8 cellular contexts compared by ENCODE assay signal in the genomic region with DNA sequence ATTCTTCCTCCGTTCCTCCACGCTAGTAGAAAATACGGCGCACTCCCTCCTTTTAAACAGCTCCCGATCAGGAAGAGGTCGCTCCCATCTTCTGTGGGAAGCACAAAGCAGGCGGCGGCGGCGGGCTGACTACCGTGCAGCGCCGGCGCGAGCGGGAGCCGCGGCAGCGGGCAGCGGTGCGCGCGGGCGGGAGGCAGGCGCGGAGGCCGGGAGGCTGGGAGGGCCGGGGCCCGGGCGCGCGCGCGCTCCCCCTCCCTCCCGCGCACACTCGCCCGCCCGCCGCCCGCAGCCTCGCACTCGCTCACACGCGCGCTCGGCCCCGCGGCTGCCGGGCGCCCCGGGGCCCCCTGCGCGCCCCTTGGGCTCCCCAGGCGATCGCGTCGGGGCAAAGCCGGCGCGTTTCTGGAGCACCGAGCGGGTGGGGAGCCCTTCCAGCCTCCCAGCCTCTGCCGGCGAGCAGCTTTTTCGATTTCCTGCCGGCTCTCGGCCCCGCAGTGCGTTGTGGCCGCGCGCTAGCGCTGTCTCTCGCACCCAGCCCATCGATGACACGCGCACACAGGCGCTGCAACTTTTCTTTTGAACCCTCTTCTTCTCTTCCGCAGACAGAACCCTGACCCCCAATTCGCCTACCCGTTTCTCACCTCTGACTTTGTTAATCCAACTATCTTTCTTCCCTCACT. TPM values are rescaled to one million over a fixed set of nuclear protein-coding genes. Genes with fewer than 3 reads are reported as not detected.
DNase-seq lines count a peak whose midpoint lies in the region; ATAC-seq and TF ChIP-seq lines count a peak whose summit lies in the region.

A gene (minus strand): TSS at position 165 of the 680 bp plus-strand sequence.

- no peak within 1 kb of the TSS for H3K27ac ChIP-seq in CD4-positive, CD25-positive, alpha-beta regulatory T cell (ENCODE audit: insufficient read depth, low read length, poor library complexity, severe bottlenecking)
- peak within 1 kb of the TSS; percentile 26 for H3K27ac ChIP-seq in OCI-LY7 (ENCODE audit: low read depth, low read length, poor library complexity, severe bottlenecking)
- peak within 1 kb of the TSS; percentile 74 to 91 for H3K27ac ChIP-seq in lung (ENCODE audit: low read depth in 1 of 2, low read length in 1 of 2)
- peak within 1 kb of the TSS; percentile 21 for H3K27ac ChIP-seq in subcutaneous abdominal adipose tissue (ENCODE audit: low read depth, low read length)

- POLR2A ChIA-PET in OCI-LY7 (lab: Charles Lee), result interaction anchor here (0.5 to 1.0 kb wide), 4 partner anchors 87 to 213 kb away, joined by 3 to 5 read pairs (median 4); no protein-coding TSS in a partner anchor

- peak within 1 kb of the TSS; percentile 73 to 87 (median 86) for H3K4me3 Mint-ChIP-seq in CD4-positive, CD25-positive, alpha-beta regulatory T cell
- peak within 1 kb of the TSS; percentile 98 for H3K4me3 Mint-ChIP-seq in dendritic cell treated with granulocyte-macrophage colony-stimulating factor and Interleukin-4, amounts not matched to agents 40 ng/mL and 50 ng/mL, for 4 days

- H3K9me3 Mint-ChIP-seq in CD4-positive, CD25-positive, alpha-beta regulatory T cell, result peaks cover 0 to 6% (median 2%) of the 10 kb centered on the region in 7 donors
- no peaks in the 10 kb centered on the region for H3K9me3 Mint-ChIP-seq in dendritic cell treated with granulocyte-macrophage colony-stimulating factor and Interleukin-4, amounts not matched to agents 40 ng/mL and 50 ng/mL, for 4 days

- DNase-seq in CD4-positive, CD25-positive, alpha-beta regulatory T cell, result peak in 1 of 3 donors; percentile 28
- DNase-seq in OCI-LY7 (ENCODE audit: low spot score), result peak; percentile 44
- no peak for DNase-seq in lung (ENCODE audit: low spot score)
- no peak for DNase-seq in kidney glomerular epithelial cell (lab: John Stamatoyannopoulos, UW)

- ATAC-seq in CD4-positive, CD25-positive, alpha-beta regulatory T cell (ENCODE audit: low read depth in 2 of 2), result no peak
- ATAC-seq in GM21360 (IDR thresholded peaks at IDR 0.05; ENCODE audit: unreplicated experiment) (peak; percentile 44), lung (ENCODE audit: insufficient read depth, low FRiP score) (peak; percentile 31), GM21526 (IDR thresholded peaks at IDR 0.05; ENCODE audit: low FRiP score, unreplicated experiment) (no peak)

- H3K27me3 ChIP-seq in CD4-positive, CD25-positive, alpha-beta regulatory T cell (ENCODE audit: control insufficient read depth, insufficient read depth, low read length), result peaks cover 6% of the 10 kb centered on the region
- H3K27me3 ChIP-seq in lung (ENCODE audit: control insufficient read depth, insufficient read depth) (no peaks in the 10 kb centered on the region), subcutaneous abdominal adipose tissue (ENCODE audit: control insufficient read depth in 5 of 5, insufficient read depth in 4 of 5, low read length in 5 of 5) (peaks cover 0 to 4% (median 0%) of the 10 kb centered on the region in 5 donors)

- H2AFZ ChIP-seq in OCI-LY7 (ENCODE audit: low read length), result peak within 1 kb of the TSS; percentile 51

- peaks cover 29% of the 10 kb centered on the region for H3K27me3 Mint-ChIP-seq in CD4-positive, CD25-positive, alpha-beta regulatory T cell
- H3K27me3 Mint-ChIP-seq in dendritic cell treated with granulocyte-macrophage colony-stimulating factor and Interleukin-4, amounts not matched to agents 40 ng/mL and 50 ng/mL, for 4 days, result no peaks in the 10 kb centered on the region

- no peaks in the 10 kb centered on the region for H4K20me1 ChIP-seq in OCI-LY7 (ENCODE audit: insufficient read depth, low read length)

- H3K36me3 ChIP-seq in CD4-positive, CD25-positive, alpha-beta regulatory T cell (ENCODE audit: control insufficient read depth, insufficient read depth, low read length), result no peaks in the 10 kb centered on the region
- H3K36me3 ChIP-seq in OCI-LY7 (ENCODE audit: insufficient read depth, low read length) (no peaks in the 10 kb centered on the region), lung (ENCODE audit: control insufficient read depth in 2 of 2, insufficient read depth in 2 of 2, low read length in 2 of 2) (no peaks in the 10 kb centered on the region), subcutaneous abdominal adipose tissue (ENCODE audit: control insufficient read depth in 5 of 5, insufficient read depth in 5 of 5, low read length in 5 of 5) (no peaks in the 10 kb centered on the region)

- 0 to 2% methylated on average over 40 to 81 of the region's 82 CpGs for WGBS in lung, 2 donors

- TF ChIP-seq CTCF in OCI-LY7 (conservative IDR thresholded peaks at IDR 0.05; ENCODE audit: low read length), result no peak
- TF ChIP-seq CTCF in lung (IDR thresholded peaks at IDR 0.05; ENCODE audit: control extremely low read depth, extremely low read depth), result no peak

- intact Hi-C loops in OCI-LY7 (cut with micrococcal nuclease; ENCODE audit: unreplicated experiment), result no loop called here
- intact Hi-C loops in dendritic cell treated with granulocyte-macrophage colony-stimulating factor and Interleukin-4, amounts not matched to agents 40 ng/mL and 50 ng/mL, for 4 days (cut with micrococcal nuclease), result loop anchor here (5.0 kb wide), 2 partner anchors 60 to 540 kb away; no protein-coding TSS in a partner anchor

- H3K4me1 ChIP-seq in CD4-positive, CD25-positive, alpha-beta regulatory T cell (ENCODE audit: control insufficient read depth, insufficient read depth, low read length, poor library complexity, severe bottlenecking), result no peaks in the 10 kb centered on the region
- H3K4me1 ChIP-seq in OCI-LY7 (ENCODE audit: insufficient read depth, low read length, poor library complexity, severe bottlenecking), result peaks cover 35% of the 10 kb centered on the region
- peaks cover 0 to 8% of the 10 kb centered on the region in 2 donors for H3K4me1 ChIP-seq in lung (ENCODE audit: control insufficient read depth in 2 of 2, insufficient read depth in 2 of 2, low read length in 2 of 2)
- peaks cover 0 to 25% (median 21%) of the 10 kb centered on the region in 5 donors for H3K4me1 ChIP-seq in subcutaneous abdominal adipose tissue (ENCODE audit: control insufficient read depth in 5 of 5, insufficient read depth in 5 of 5, low read length in 5 of 5)

- H3K9ac ChIP-seq in subcutaneous abdominal adipose tissue (ENCODE audit: low read length in 5 of 5), result peak within 1 kb of the TSS in 3 of 5 donors; percentile 45 to 59 (median 49)

- H3K4me1 Mint-ChIP-seq in CD4-positive, CD25-positive, alpha-beta regulatory T cell, result peaks cover 0 to 19% (median 7%) of the 10 kb centered on the region in 4 donors
- H3K4me1 Mint-ChIP-seq in dendritic cell treated with granulocyte-macrophage colony-stimulating factor and Interleukin-4, amounts not matched to agents 40 ng/mL and 50 ng/mL, for 4 days (ENCODE audit: low read depth), result peaks cover 76% of the 10 kb centered on the region

- peaks cover 4% of the 10 kb centered on the region for H3K36me3 Mint-ChIP-seq in CD4-positive, CD25-positive, alpha-beta regulatory T cell
- peaks cover 22% of the 10 kb centered on the region for H3K36me3 Mint-ChIP-seq in dendritic cell treated with granulocyte-macrophage colony-stimulating factor and Interleukin-4, amounts not matched to agents 40 ng/mL and 50 ng/mL, for 4 days (ENCODE audit: low read depth)

- H3K4me3 ChIP-seq in CD4-positive, CD25-positive, alpha-beta regulatory T cell (ENCODE audit: low read depth, low read length), result no peak within 1 kb of the TSS
- peak within 1 kb of the TSS; percentile 73 for H3K4me3 ChIP-seq in OCI-LY7 (ENCODE audit: low read depth, low read length, poor library complexity, severe bottlenecking)
- H3K4me3 ChIP-seq in lung, result peak within 1 kb of the TSS; percentile 49
- H3K4me3 ChIP-seq in subcutaneous abdominal adipose tissue (ENCODE audit: low read depth in 1 of 5, low read length in 5 of 5), result peak within 1 kb of the TSS; percentile 71 to 88 (median 77)

- CTCF ChIA-PET in OCI-LY7 (lab: Charles Lee; ENCODE audit: unreplicated experiment), result no interaction called here

- H3K27ac Mint-ChIP-seq in CD4-positive, CD25-positive, alpha-beta regulatory T cell, result peak within 1 kb of the TSS in 1 of 3 donors; percentile 52
- H3K27ac Mint-ChIP-seq in dendritic cell treated with granulocyte-macrophage colony-stimulating factor and Interleukin-4, amounts not matched to agents 40 ng/mL and 50 ng/mL, for 4 days, result peak within 1 kb of the TSS; percentile 84

- H3K79me2 ChIP-seq in OCI-LY7 (ENCODE audit: insufficient read depth, low read depth, low read length), result 0 out of 2 replicates have a peak, but pooled peaks cover 3% of the 10 kb centered on the region

- H3K4me2 ChIP-seq in OCI-LY7 (ENCODE audit: low read length), result peak within 1 kb of the TSS; percentile 76

- H3K9me3 ChIP-seq in CD4-positive, CD25-positive, alpha-beta regulatory T cell (ENCODE audit: control insufficient read depth in 2 of 2, low read length in 2 of 2), result no peaks in the 10 kb centered on the region
- H3K9me3 ChIP-seq in OCI-LY7 (ENCODE audit: low read length), result no peaks in the 10 kb centered on the region
- H3K9me3 ChIP-seq in lung (ENCODE audit: control insufficient read depth in 2 of 2, insufficient read depth in 1 of 2, low read length in 1 of 2), result no peaks in the 10 kb centered on the region
- H3K9me3 ChIP-seq in subcutaneous abdominal adipose tissue (ENCODE audit: control insufficient read depth in 5 of 5, low read length in 5 of 5), result no peaks in the 10 kb centered on the region

- no peaks in the 10 kb centered on the region for H3K9me2 ChIP-seq in OCI-LY7 (ENCODE audit: insufficient read depth, low read length)

- BruUV-seq in OCI-LY7 (replicated peaks; lab: Mats Ljungman, UMichigan), result no TSS peak

RNA-seq across cellular contexts. Expression of the gene that starts here (rescaled TPM):
- not detected for total RNA-seq in CD4-positive, CD25-positive, alpha-beta regulatory T cell
- polyA plus RNA-seq in CD4-positive, CD25-positive, alpha-beta regulatory T cell, result under 1 TPM in 2 of 4 donors, not detected in 2; 0.22 to 0.43 TPM
- total RNA-seq in OCI-LY7 (2014; rRNA removed; shearing (Covaris generic)), result 5.0 and 7.3 TPM in 2 replicates
- total RNA-seq in OCI-LY7 (2022) (3.6 and 4.7 TPM in 2 replicates), lung (10 to 100 TPM; 30.5 to 34.7 TPM)
- 1 to 10 TPM; 1.2 to 6.4 TPM for polyA plus RNA-seq in lung

Comparison
In these comparisons a context has a peak if more than half of its experiments do, and no peak if none do; other contexts are left out.
1. ATAC-seq: peak in GM21360 (single experiment) and lung (single experiment); none in CD4-positive, CD25-positive, alpha-beta regulatory T cell (0 of 2) and GM21526 (single experiment).